8 cellular contexts compared by ENCODE assay signal in genomic region chr20:52047811-52048302, GRCh38.
DNase-seq lines count a peak whose midpoint lies in the region; ATAC-seq and TF ChIP-seq lines count a peak whose summit lies in the region.
"Had no signal": no experiment of that assay in that cellular context is flagged by ENCODE, and none has a peak within 500 bp of the region (broad histone marks: within the 10 kb centered on the region; RNA-seq: fewer than 3 reads in every experiment).

No MANE protein-coding gene starts in this region.

- CTCF ChIA-PET in activated CD8-positive, alpha-beta T cell treated with anti-CD3 and anti-CD28 coated beads, Interleukin-2, amount 10 ng/mL, durations not matched to agents 7 days and 5 days (lab: Charles Lee): interaction anchor here (1.3 kb wide), 1 partner anchor 16 kb away, joined by 5 read pairs; no protein-coding TSS in a partner anchor

- peak; percentile 53 for DNase-seq in activated CD8-positive, alpha-beta T cell treated with anti-CD3 and anti-CD28 coated beads, Interleukin-2, amount 10 ng/mL, durations not matched to agents 7 days and 5 days
- peak; percentile 33 for DNase-seq in fibroblast of villous mesenchyme (ENCODE audit: low read depth)
- peak; percentile 8 for DNase-seq in stimulated activated CD8-positive, alpha-beta memory T cell treated with anti-CD3 and anti-CD28 coated beads, Interleukin-12 subunit alpha, Interleukin-12 subunit beta, amount 100 ng/mL, for 24 hours (ENCODE audit: extremely low read depth)
- no peak for DNase-seq in NK-92 (lab: John Stamatoyannopoulos, UW; ENCODE audit: unreplicated experiment)
- DNase-seq in globus pallidus (ENCODE audit: low spot score): no peak
- DNase-seq in cerebellar cortex (ENCODE audit: low spot score): no peak
- DNase-seq: NCI-H187 treated with DMSO at 0.1 percent for 48 hours had no signal

- H3K36me3 ChIP-seq in HUES6 (ENCODE audit: control insufficient read depth, insufficient read depth, low read length): no peaks in the 10 kb centered on the region

- H3K27me3 ChIP-seq in HUES6 (ENCODE audit: control insufficient read depth, insufficient read depth, low read length): no peaks in the 10 kb centered on the region

- H3K36me3 Mint-ChIP-seq in activated CD8-positive, alpha-beta T cell treated with anti-CD3 and anti-CD28 coated beads, Interleukin-2, amount 10 ng/mL, durations not matched to agents 7 days and 5 days (ENCODE audit: low read depth): no peaks in the 10 kb centered on the region

- peak overlapping the region; percentile 91 for H3K9ac ChIP-seq in HUES6 (ENCODE audit: low read length)

- no peak overlapping the region for H3K4me3 Mint-ChIP-seq in activated CD8-positive, alpha-beta T cell treated with anti-CD3 and anti-CD28 coated beads, Interleukin-2, amount 10 ng/mL, durations not matched to agents 7 days and 5 days

- no peaks in the 10 kb centered on the region for H3K27me3 Mint-ChIP-seq in activated CD8-positive, alpha-beta T cell treated with anti-CD3 and anti-CD28 coated beads, Interleukin-2, amount 10 ng/mL, durations not matched to agents 7 days and 5 days (ENCODE audit: low read depth)

- H3K4me3 ChIP-seq in HUES6 (ENCODE audit: low read depth, low read length) (peak overlapping the region; percentile 54), fibroblast of villous mesenchyme (ENCODE audit: low read depth, low read length) (peak overlapping the region; percentile 15)

- peak; percentile 65 for ATAC-seq in activated CD8-positive, alpha-beta T cell treated with anti-CD3 and anti-CD28 coated beads, Interleukin-2, amount 10 ng/mL, durations not matched to agents 7 days and 5 days

- H3K9me3 ChIP-seq in HUES6 (ENCODE audit: control insufficient read depth, insufficient read depth, low read depth, low read length): no peaks in the 10 kb centered on the region

- no peaks in the 10 kb centered on the region for H3K9me3 Mint-ChIP-seq in activated CD8-positive, alpha-beta T cell treated with anti-CD3 and anti-CD28 coated beads, Interleukin-2, amount 10 ng/mL, durations not matched to agents 7 days and 5 days (ENCODE audit: insufficient read depth)

- H3K27ac Mint-ChIP-seq in activated CD8-positive, alpha-beta T cell treated with anti-CD3 and anti-CD28 coated beads, Interleukin-2, amount 10 ng/mL, durations not matched to agents 7 days and 5 days: no peak overlapping the region

- POLR2A ChIA-PET in activated CD8-positive, alpha-beta T cell treated with anti-CD3 and anti-CD28 coated beads, Interleukin-2, amount 10 ng/mL, durations not matched to agents 7 days and 5 days (lab: Charles Lee): interaction anchor here (0.7 to 0.8 kb wide), 2 partner anchors 16 to 55 kb away, joined by 4 to 5 read pairs; no protein-coding TSS in a partner anchor

- H3K4me1 Mint-ChIP-seq in activated CD8-positive, alpha-beta T cell treated with anti-CD3 and anti-CD28 coated beads, Interleukin-2, amount 10 ng/mL, durations not matched to agents 7 days and 5 days (ENCODE audit: low read depth): peaks cover 14% of the 10 kb centered on the region

- no peak for TF ChIP-seq CTCF in fibroblast of villous mesenchyme (IDR thresholded peaks at IDR 0.05; ENCODE audit: insufficient read depth, low read depth, low read length)

- H3K27ac ChIP-seq in HUES6 (ENCODE audit: low read depth, low read length): peak overlapping the region; percentile 97

- H3K4me1 ChIP-seq in HUES6 (ENCODE audit: control insufficient read depth, insufficient read depth, low read length): peaks cover 36% of the 10 kb centered on the region

Comparison
In these comparisons a context has a peak if more than half of its experiments do, and no peak if none do; other contexts are left out.
1. DNase-seq: peak in activated CD8-positive, alpha-beta T cell treated with anti-CD3 and anti-CD28 coated beads, Interleukin-2, amount 10 ng/mL, durations not matched to agents 7 days and 5 days (single experiment), fibroblast of villous mesenchyme (single experiment) and stimulated activated CD8-positive, alpha-beta memory T cell treated with anti-CD3 and anti-CD28 coated beads, Interleukin-12 subunit alpha, Interleukin-12 subunit beta, amount 100 ng/mL, for 24 hours (single experiment); none in NK-92 (single experiment), globus pallidus (single experiment) and cerebellar cortex (single experiment).